ENCODE assay signal across 1 cellular context in the genomic region with DNA sequence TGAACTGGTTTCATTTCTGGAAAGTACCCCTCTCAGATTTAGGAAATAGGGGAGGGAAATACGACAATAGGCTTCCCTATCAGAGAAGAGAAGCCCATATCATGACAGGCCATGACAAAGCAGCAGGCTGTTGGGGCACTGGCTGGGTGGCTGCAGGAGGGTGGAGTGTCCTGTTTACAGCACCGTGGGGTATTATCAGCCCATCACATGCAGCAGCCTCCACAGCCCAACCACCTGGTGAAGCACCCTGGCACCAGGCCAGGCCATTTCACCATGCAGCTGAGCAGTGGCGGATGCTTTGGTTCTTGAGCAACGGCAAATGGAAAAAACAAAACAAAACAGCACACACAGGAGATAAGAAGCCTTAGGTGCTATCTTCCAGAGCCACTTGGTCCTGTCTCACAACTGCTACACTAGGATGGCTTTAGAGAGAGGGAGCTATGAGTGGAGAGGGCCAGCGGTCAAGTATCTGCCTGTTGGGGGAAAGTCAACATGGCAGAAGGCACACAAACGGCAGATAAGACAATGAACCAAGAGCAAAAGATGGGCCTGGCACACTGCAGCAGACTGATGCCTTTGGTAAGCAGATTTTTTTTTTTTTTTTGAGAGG.
TF ChIP-seq lines count a peak whose summit lies in the region.

No MANE protein-coding gene starts in this region.

TF ChIP-seq in GM12878, 131 proteins besides CTCF, POLR2A, EP300 and RAD21 (continues in another document):
- no peak for TF ChIP-seq ZBTB4 (CRISPR knock-in tag; IDR thresholded peaks at IDR 0.05)
- peak; percentile 69; the same call in 1 of the 2 replicates for TF ChIP-seq TCF3 (IDR thresholded peaks at IDR 0.05; ENCODE audit: borderline replicate concordance, insufficient read depth, low read depth, low read length)
- TF ChIP-seq MAX (IDR thresholded peaks at IDR 0.05; ENCODE audit: low read depth, low read length), result peak; percentile 47; the same call in 1 of the 2 replicates
- TF ChIP-seq BCL11A (IDR thresholded peaks at IDR 0.05; ENCODE audit: low read depth, low read length), result no peak
- TF ChIP-seq SREBF1 (IDR thresholded peaks at IDR 0.05; ENCODE audit: low read length), result no peak
- no peak for TF ChIP-seq ZNF217 (IDR thresholded peaks at IDR 0.05)
- TF ChIP-seq NFYA (IDR thresholded peaks at IDR 0.05; ENCODE audit: borderline replicate concordance, low read depth, low read length), result no peak
- TF ChIP-seq EGR1 (IDR thresholded peaks at IDR 0.05; ENCODE audit: borderline replicate concordance in 1 of 2, low read depth in 2 of 2, low read length in 2 of 2), result no peak
- no peak for TF ChIP-seq NFXL1 (IDR thresholded peaks at IDR 0.05; ENCODE audit: borderline replicate concordance)
- no peak for TF ChIP-seq KDM1A (IDR thresholded peaks at IDR 0.05; ENCODE audit: borderline replicate concordance)
- TF ChIP-seq MYC (IDR thresholded peaks at IDR 0.05; ENCODE audit: insufficient read depth, insufficient read length, insufficient replicate concordance, low read length, severe bottlenecking), result no peak
- TF ChIP-seq CBX3 (IDR thresholded peaks at IDR 0.05; ENCODE audit: borderline replicate concordance, low read depth), result no peak
- TF ChIP-seq IRF4 (IDR thresholded peaks at IDR 0.05; ENCODE audit: low read depth, low read length), result no peak
- TF ChIP-seq SIX5 (IDR thresholded peaks at IDR 0.05; ENCODE audit: low read depth, low read length, severe bottlenecking), result no peak
- TF ChIP-seq TARDBP (IDR thresholded peaks at IDR 0.05; ENCODE audit: borderline replicate concordance), result no peak
- TF ChIP-seq GATAD2B (conservative IDR thresholded peaks at IDR 0.05; ENCODE audit: low read depth), result no peak; the same call in 1 of the 2 replicates
- TF ChIP-seq MLLT1 (IDR thresholded peaks at IDR 0.05), result peak; percentile 82
- no peak for TF ChIP-seq CHD1 (IDR thresholded peaks at IDR 0.05; ENCODE audit: low read depth, low read length)
- TF ChIP-seq MEF2A (IDR thresholded peaks at IDR 0.05; ENCODE audit: insufficient read depth, low read depth, low read length), result no peak
- TF ChIP-seq GABPA (IDR thresholded peaks at IDR 0.05; ENCODE audit: low read depth), result no peak
- TF ChIP-seq CBX5 (IDR thresholded peaks at IDR 0.05; ENCODE audit: low read depth), result no peak
- peak; percentile 26; the same call in 1 of the 2 replicates for TF ChIP-seq ATF7 (IDR thresholded peaks at IDR 0.05; ENCODE audit: low read depth)
- no peak for TF ChIP-seq FOXK2 (IDR thresholded peaks at IDR 0.05)
- TF ChIP-seq RUNX3 (IDR thresholded peaks at IDR 0.05; ENCODE audit: low read length), result peak; percentile 49; the same call in 1 of the 2 replicates
- TF ChIP-seq IRF5 (IDR thresholded peaks at IDR 0.05; ENCODE audit: borderline replicate concordance), result no peak
- TF ChIP-seq ESRRA (IDR thresholded peaks at IDR 0.05; ENCODE audit: low read length), result no peak
- no peak for TF ChIP-seq YBX1 (IDR thresholded peaks at IDR 0.05)
- TF ChIP-seq FOS (IDR thresholded peaks at IDR 0.05; ENCODE audit: borderline replicate concordance, extremely low read depth, insufficient read length), result no peak
- TF ChIP-seq KLF5 (IDR thresholded peaks at IDR 0.05; ENCODE audit: partially characterized antibody), result no peak
- no peak for TF ChIP-seq SMARCA5 (IDR thresholded peaks at IDR 0.05)
- TF ChIP-seq SMC3 (IDR thresholded peaks at IDR 0.05; ENCODE audit: borderline replicate concordance, low read length), result no peak
- no peak for TF ChIP-seq SUZ12 (IDR thresholded peaks at IDR 0.05; ENCODE audit: unreplicated experiment)
- no peak for TF ChIP-seq NKRF (conservative IDR thresholded peaks at IDR 0.05)
- no peak for TF ChIP-seq ZNF24 (IDR thresholded peaks at IDR 0.05)
- TF ChIP-seq NR2F1 (conservative IDR thresholded peaks at IDR 0.05), result no peak
- TF ChIP-seq MXI1 (IDR thresholded peaks at IDR 0.05; ENCODE audit: low read depth, low read length), result 0 out of 2 replicates have a peak, but pooled peaks have one; percentile 19
- TF ChIP-seq FOXM1 (IDR thresholded peaks at IDR 0.05; ENCODE audit: low read depth, low read length), result no peak
- no peak for TF ChIP-seq RCOR1 (conservative IDR thresholded peaks at IDR 0.05; ENCODE audit: low read depth, low read length)
- TF ChIP-seq IKZF2 (IDR thresholded peaks at IDR 0.05), result peak in 1 of 2 experiments; percentile 38; a peak in 1 of 4 replicates
- no peak for TF ChIP-seq BRCA1 (IDR thresholded peaks at IDR 0.05; ENCODE audit: low read depth, low read length)
- peak; percentile 95 for TF ChIP-seq ZBED1 (IDR thresholded peaks at IDR 0.05; ENCODE audit: borderline replicate concordance)
- no peak for TF ChIP-seq NFIC (IDR thresholded peaks at IDR 0.05; ENCODE audit: low read depth, low read length)
- TF ChIP-seq HDAC6 (IDR thresholded peaks at IDR 0.05; ENCODE audit: unreplicated experiment), result no peak
- no peak for TF ChIP-seq PBX3 (IDR thresholded peaks at IDR 0.05; ENCODE audit: insufficient replicate concordance, low read depth, low read length)
- no peak for TF ChIP-seq ZNF622 (IDR thresholded peaks at IDR 0.05)
- 0 out of 2 replicates have a peak, but pooled peaks have one; percentile 29 for TF ChIP-seq LARP7 (IDR thresholded peaks at IDR 0.05)
- TF ChIP-seq SIN3A (IDR thresholded peaks at IDR 0.05; ENCODE audit: low read depth, low read length), result no peak
- peak; percentile 46; the same call in 1 of the 2 replicates for TF ChIP-seq BACH1 (IDR thresholded peaks at IDR 0.05; ENCODE audit: borderline replicate concordance)
- peak; percentile 30; the same call in 1 of the 2 replicates for TF ChIP-seq IKZF1 (conservative IDR thresholded peaks at IDR 0.05)
- no peak for TF ChIP-seq HDAC2 (IDR thresholded peaks at IDR 0.05)
- 0 out of 2 replicates have a peak, but pooled peaks have one; percentile 29 for TF ChIP-seq RAD51 (IDR thresholded peaks at IDR 0.05)
- no peak for TF ChIP-seq NRF1 (conservative IDR thresholded peaks at IDR 0.05; ENCODE audit: low read depth, low read length)
- TF ChIP-seq RELA (IDR thresholded peaks at IDR 0.05; ENCODE audit: borderline replicate concordance, partially characterized antibody), result no peak
- no peak for TF ChIP-seq ZZZ3 (IDR thresholded peaks at IDR 0.05; ENCODE audit: control insufficient read depth, insufficient read length, low read depth)
- no peak for TF ChIP-seq ZNF274 (IDR thresholded peaks at IDR 0.05; ENCODE audit: insufficient read depth, insufficient read length)
- peak; percentile 55 to 84; a peak in 3 of 4 replicates for TF ChIP-seq BHLHE40 (IDR thresholded peaks at IDR 0.05; ENCODE audit: borderline replicate concordance in 1 of 2, low read depth in 2 of 2, low read length in 1 of 2)
- no peak for TF ChIP-seq EED (IDR thresholded peaks at IDR 0.05; ENCODE audit: low read depth)
- TF ChIP-seq CEBPB (IDR thresholded peaks at IDR 0.05; ENCODE audit: borderline replicate concordance in 1 of 2, low read depth in 2 of 2, low read length in 2 of 2), result no peak
- TF ChIP-seq, protein P1, sequence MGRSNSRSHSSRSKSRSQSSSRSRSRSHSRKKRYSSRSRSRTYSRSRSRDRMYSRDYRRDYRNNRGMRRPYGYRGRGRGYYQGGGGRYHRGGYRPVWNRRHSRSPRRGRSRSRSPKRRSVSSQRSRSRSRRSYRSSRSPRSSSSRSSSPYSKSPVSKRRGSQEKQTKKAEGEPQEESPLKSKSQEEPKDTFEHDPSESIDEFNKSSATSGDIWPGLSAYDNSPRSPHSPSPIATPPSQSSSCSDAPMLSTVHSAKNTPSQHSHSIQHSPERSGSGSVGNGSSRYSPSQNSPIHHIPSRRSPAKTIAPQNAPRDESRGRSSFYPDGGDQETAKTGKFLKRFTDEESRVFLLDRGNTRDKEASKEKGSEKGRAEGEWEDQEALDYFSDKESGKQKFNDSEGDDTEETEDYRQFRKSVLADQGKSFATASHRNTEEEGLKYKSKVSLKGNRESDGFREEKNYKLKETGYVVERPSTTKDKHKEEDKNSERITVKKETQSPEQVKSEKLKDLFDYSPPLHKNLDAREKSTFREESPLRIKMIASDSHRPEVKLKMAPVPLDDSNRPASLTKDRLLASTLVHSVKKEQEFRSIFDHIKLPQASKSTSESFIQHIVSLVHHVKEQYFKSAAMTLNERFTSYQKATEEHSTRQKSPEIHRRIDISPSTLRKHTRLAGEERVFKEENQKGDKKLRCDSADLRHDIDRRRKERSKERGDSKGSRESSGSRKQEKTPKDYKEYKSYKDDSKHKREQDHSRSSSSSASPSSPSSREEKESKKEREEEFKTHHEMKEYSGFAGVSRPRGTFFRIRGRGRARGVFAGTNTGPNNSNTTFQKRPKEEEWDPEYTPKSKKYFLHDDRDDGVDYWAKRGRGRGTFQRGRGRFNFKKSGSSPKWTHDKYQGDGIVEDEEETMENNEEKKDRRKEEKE (IDR thresholded peaks at IDR 0.05), result no peak
- no peak for TF ChIP-seq SRF (IDR thresholded peaks at IDR 0.05; ENCODE audit: low read depth in 2 of 2, low read length in 2 of 2)
- TF ChIP-seq YY1 (IDR thresholded peaks at IDR 0.05; ENCODE audit: low read depth, low read length), result no peak; the same call in 1 of the 2 replicates
- TF ChIP-seq ASH2L (IDR thresholded peaks at IDR 0.05; ENCODE audit: borderline replicate concordance, low read depth), result no peak
- no peak for TF ChIP-seq HCFC1 (IDR thresholded peaks at IDR 0.05; ENCODE audit: low read length)
- no peak for TF ChIP-seq SMAD5 (IDR thresholded peaks at IDR 0.05; ENCODE audit: low read depth)
